ENCODE assay signal across 21 cellular contexts in genomic region chr2:62326735-62327134, GRCh38.
DNase-seq lines count a peak whose midpoint lies in the region; ATAC-seq, FAIRE-seq and TF ChIP-seq lines count a peak whose summit lies in the region.
"Had no signal": no experiment of that assay in that cellular context is flagged by ENCODE, and none has a peak within 500 bp of the region (broad histone marks: within the 10 kb centered on the region; RNA-seq: fewer than 3 reads in every experiment).

No MANE protein-coding gene starts in this region.

- H3K9me3 ChIP-seq in H9 (ENCODE audit: control insufficient read depth, low read depth, low read length), result no peaks in the 10 kb centered on the region
- peaks cover 26% of the 10 kb centered on the region for H3K9me3 ChIP-seq in HUES64 (ENCODE audit: insufficient read depth, low read depth, low read length)
- H3K9me3 ChIP-seq in H1 (ENCODE audit: insufficient read depth in 2 of 2, low read depth in 1 of 2, low read length in 1 of 2), result peaks cover 0 to 8% of the 10 kb centered on the region in 2 experiments; a peak in 1 of 4 replicates
- no peaks in the 10 kb centered on the region for H3K9me3 ChIP-seq in smooth muscle cell (replicated peaks; ENCODE audit: low read depth)
- H3K9me3 ChIP-seq: A549, BE2C had no signal

- no peak overlapping the region for H2BK120ac ChIP-seq in H9 (ENCODE audit: low read depth, low read length, poor library complexity, severe bottlenecking)
- no peak overlapping the region for H2BK120ac ChIP-seq in H1 (replicated peaks; ENCODE audit: low read depth, low read length)

- no peak overlapping the region for H3K56ac ChIP-seq in H9 (ENCODE audit: insufficient read length, low read depth, low read length)
- no peak overlapping the region for H3K56ac ChIP-seq in H1 (replicated peaks; ENCODE audit: insufficient read length, low read depth, low read length)

- TF ChIP-seq CTCF in H9 (conservative IDR thresholded peaks at IDR 0.05) (no peak), H1 (IDR thresholded peaks at IDR 0.05; ENCODE audit: control extremely low read depth in 1 of 3, insufficient read depth in 1 of 3, low read depth in 1 of 3, low read length in 3 of 3) (no peak), smooth muscle cell (IDR thresholded peaks at IDR 0.05; ENCODE audit: borderline replicate concordance, insufficient read depth, poor library complexity, severe bottlenecking) (no peak)

- H4K20me1 ChIP-seq in H9 (ENCODE audit: control insufficient read depth, insufficient read depth, insufficient read length) (no peaks in the 10 kb centered on the region), H1 (replicated peaks in 1 of 2; ENCODE audit: control insufficient read depth in 1 of 2, insufficient read depth in 2 of 2, low read length in 2 of 2) (no peaks in the 10 kb centered on the region), smooth muscle cell (ENCODE audit: low read depth) (no peaks in the 10 kb centered on the region)
- H4K20me1 ChIP-seq: BLaER1 treated with 17β-estradiol and CSF1 and Interleukin-3, amounts not matched to agents 10 nM and 100 nM had no signal

- no peak overlapping the region for H4K5ac ChIP-seq in H9 (ENCODE audit: insufficient read length, low read depth, low read length)
- no peak overlapping the region for H4K5ac ChIP-seq in H1 (ENCODE audit: insufficient read length, low read depth, low read length)

- H3K9ac ChIP-seq in H9 (ENCODE audit: extremely low read depth, insufficient read length, low read length), result no peak overlapping the region
- no peak overlapping the region for H3K9ac ChIP-seq in HUES64 (ENCODE audit: low read depth, low read length)
- H3K9ac ChIP-seq in H1 (replicated peaks in 1 of 4; ENCODE audit: extremely low read depth in 1 of 4, low read depth in 3 of 4, low read length in 3 of 4), result no peak overlapping the region
- no peak overlapping the region for H3K9ac ChIP-seq in smooth muscle cell (ENCODE audit: low read depth)
- H3K9ac ChIP-seq: BLaER1 treated with 17β-estradiol and CSF1 and Interleukin-3, amounts not matched to agents 10 nM and 100 nM had no signal

- H3K36me3 Mint-ChIP-seq in H9 (ENCODE audit: insufficient read depth in 1 of 3, low read depth in 3 of 3), result peaks cover 30 to 60% (median 32%) of the 10 kb centered on the region in 3 experiments
- H3K36me3 Mint-ChIP-seq: CD14-positive monocyte had no signal

- H2BK15ac ChIP-seq in H9 (ENCODE audit: low read depth, low read length) (no peak overlapping the region), H1 (ENCODE audit: low read length) (no peak overlapping the region)

- H3K18ac ChIP-seq in H9 (ENCODE audit: insufficient read length, low read depth, low read length) (no peak overlapping the region), H1 (ENCODE audit: extremely low read depth, low read length) (no peak overlapping the region)

- no peak overlapping the region for H2BK5ac ChIP-seq in H9 (ENCODE audit: insufficient read length, low read length)
- H2BK5ac ChIP-seq in H1 (ENCODE audit: low read depth, low read length), result peak overlapping the region; percentile 58; the same call in 1 of the 2 replicates

- CTCF ChIA-PET in H1 (lab: Charles Lee; ENCODE audit: partially characterized antibody), result interaction anchor here (0.6 kb wide), 1 partner anchor 32 kb away, joined by 4 read pairs; no protein-coding TSS in a partner anchor

- H3K4me3 Mint-ChIP-seq in H9, result no peak overlapping the region; a peak in 1 of 5 replicates
- H3K4me3 Mint-ChIP-seq: CD14-positive monocyte; CD4-positive, alpha-beta T cell; CD8-positive, alpha-beta memory T cell; HFFc6 had no signal

- H3K4me1 ChIP-seq in H9 (ENCODE audit: insufficient read depth, low read length) (peaks cover 10% of the 10 kb centered on the region; the same call in 1 of the 2 replicates), HUES64 (ENCODE audit: insufficient read depth, low read length) (peaks cover 26% of the 10 kb centered on the region), H1 (replicated peaks in 1 of 4; ENCODE audit: control insufficient read depth in 3 of 4, insufficient read depth in 4 of 4, low read length in 3 of 4) (peaks cover 6 to 12% (median 9%) of the 10 kb centered on the region in 4 experiments), smooth muscle cell (ENCODE audit: low read depth) (no peaks in the 10 kb centered on the region)
- H3K4me1 ChIP-seq: A549; BE2C; BLaER1 treated with 17β-estradiol and CSF1 and Interleukin-3, amounts not matched to agents 10 nM and 100 nM had no signal

- no peak overlapping the region for H3T11ph ChIP-seq in H9 (ENCODE audit: low read length)

- H4K91ac ChIP-seq in H9 (ENCODE audit: insufficient read length, low read depth, low read length) (no peak overlapping the region), H1 (replicated peaks; ENCODE audit: insufficient read length, low read length) (no peak overlapping the region)

- H3K79me1 ChIP-seq in H9 (ENCODE audit: insufficient read depth, low read depth, low read length, poor library complexity, severe bottlenecking), result no peaks in the 10 kb centered on the region
- H3K79me1 ChIP-seq in H1 (ENCODE audit: low read depth, low read length), result no peaks in the 10 kb centered on the region

- peaks cover 41 to 49% of the 10 kb centered on the region in 2 experiments for H3K9me3 Mint-ChIP-seq in H9
- H3K9me3 Mint-ChIP-seq: CD8-positive, alpha-beta memory T cell; HFFc6 had no signal

- H3K4me3 ChIP-seq in HUES64 (ENCODE audit: low read length), result no peak overlapping the region
- H3K4me3 ChIP-seq in H1 (ENCODE audit: extremely low read depth in 1 of 4, insufficient read depth in 2 of 4, low read depth in 3 of 4, low read length in 4 of 4), result no peak overlapping the region
- no peak overlapping the region for H3K4me3 ChIP-seq in smooth muscle cell
- H3K4me3 ChIP-seq: A549; BLaER1 treated with 17β-estradiol and CSF1 and Interleukin-3, amounts not matched to agents 10 nM and 100 nM; HAP-1 had no signal

- H3K23me2 ChIP-seq in H9 (ENCODE audit: insufficient read length, low read depth, low read length, poor library complexity, severe bottlenecking) (no peaks in the 10 kb centered on the region), H1 (ENCODE audit: low read depth, low read length) (no peaks in the 10 kb centered on the region)

- FAIRE-seq in H1 (lab: Jason Lieb, UNC), result no peak
- FAIRE-seq: A549, GM12892 had no signal

- H3K4ac ChIP-seq in H9 (ENCODE audit: low read depth, low read length) (no peak overlapping the region), H1 (replicated peaks; ENCODE audit: insufficient read length, low read depth, low read length) (no peak overlapping the region)

- TF ChIP-seq EP300 in H1 (IDR thresholded peaks at IDR 0.05; ENCODE audit: borderline replicate concordance in 1 of 2, low read depth in 2 of 2, low read length in 2 of 2), result no peak

- H3K79me2 ChIP-seq in H9 (ENCODE audit: insufficient read depth, low read length) (no peaks in the 10 kb centered on the region), H1 (ENCODE audit: control insufficient read depth in 1 of 2, insufficient read depth in 2 of 2, low read length in 2 of 2) (no peaks in the 10 kb centered on the region), smooth muscle cell (ENCODE audit: low read depth) (no peaks in the 10 kb centered on the region)

- no peak overlapping the region for H3K23ac ChIP-seq in H9 (ENCODE audit: insufficient read length, low read depth, low read length)
- H3K23ac ChIP-seq in H1 (ENCODE audit: insufficient read length), result no peak overlapping the region

- no peak for ATAC-seq in activated CD4-positive, CD25-positive, alpha-beta regulatory T cell treated with anti-CD3 and anti-CD28 coated beads, Interleukin-2, amount 50 U/mL, for 24 hours
- ATAC-seq: A549 had no signal

- peaks cover 46 to 73% of the 10 kb centered on the region in 2 experiments for H3K4me1 Mint-ChIP-seq in H9

- no peak for TF ChIP-seq POLR2A in H1 (IDR thresholded peaks at IDR 0.05; ENCODE audit: control extremely low read depth in 1 of 2, low read depth in 2 of 2, low read length in 2 of 2)

- H2AFZ ChIP-seq in H9 (ENCODE audit: low read length) (no peak overlapping the region), H1 (ENCODE audit: low read length) (no peak overlapping the region), smooth muscle cell (ENCODE audit: low read depth) (peak overlapping the region; percentile 45)

- peak overlapping the region; percentile 18 for H3K27ac ChIP-seq in H9 (ENCODE audit: insufficient read length, low read depth, low read length)
- H3K27ac ChIP-seq in HUES64 (ENCODE audit: low read depth, low read length), result peak overlapping the region; percentile 70; the same call in 1 of the 2 replicates
- 0 out of 2 replicates have a peak overlapping the region, but pooled peaks have one; percentile 11 for H3K27ac ChIP-seq in H1 (ENCODE audit: low read depth, low read length)
- H3K27ac ChIP-seq in smooth muscle cell (ENCODE audit: low read depth), result no peak overlapping the region
- H3K27ac ChIP-seq: A549; BLaER1 treated with 17β-estradiol and CSF1 and Interleukin-3, amounts not matched to agents 10 nM and 100 nM had no signal

- H3F3A ChIP-seq in smooth muscle cell (ENCODE audit: low read depth), result no peaks in the 10 kb centered on the region

- POLR2A ChIA-PET in H1 (lab: Charles Lee; ENCODE audit: partially characterized antibody), result interaction anchor here (0.7 kb wide), 2 partner anchors 13 to 21 kb away, joined by 3 read pairs; no protein-coding TSS in a partner anchor

- WGBS in H9 (ENCODE audit: extremely low coverage, insufficient read length, low lambda C conversion rate), result no CpG with 5 or more reads among the region's 1 CpG
- 19% methylated on average over 1 of the region's 1 CpG for WGBS in HUES64
- WGBS in H1 (ENCODE audit: extremely low coverage in 1 of 2, insufficient coverage in 1 of 2, insufficient read length in 1 of 2, insufficient replicate concordance in 2 of 2, low coverage in 1 of 2, low lambda C conversion rate in 2 of 2, missing lambda C conversion rate in 1 of 2), 2 experiments, result 35% methylated on average over 1 of the region's 1 CpG; no CpG with 5 or more reads in 1 of the 2 experiments
- 18% methylated on average over 1 of the region's 1 CpG for WGBS in smooth muscle cell (ENCODE audit: low lambda C conversion rate)

- H3K27me3 Mint-ChIP-seq in H9 (ENCODE audit: low read depth), result no peaks in the 10 kb centered on the region
- H3K27me3 Mint-ChIP-seq: CD4-positive, alpha-beta T cell had no signal

- H3K36me3 ChIP-seq in HUES64 (ENCODE audit: insufficient read depth, low read length), result no peaks in the 10 kb centered on the region
- peaks cover 0 to 4% (median 0%) of the 10 kb centered on the region in 4 experiments; a peak in 1 of 8 replicates for H3K36me3 ChIP-seq in H1 (ENCODE audit: control insufficient read depth in 2 of 4, insufficient read depth in 4 of 4, low read length in 3 of 4)
- H3K36me3 ChIP-seq in smooth muscle cell (ENCODE audit: low read depth), result no peaks in the 10 kb centered on the region
- H3K36me3 ChIP-seq: BE2C; BLaER1 treated with 17β-estradiol and CSF1 and Interleukin-3, amounts not matched to agents 10 nM and 100 nM; HAP-1 had no signal

- H2BK20ac ChIP-seq in H9 (ENCODE audit: low read depth, low read length, poor library complexity, severe bottlenecking), result no peak overlapping the region
- H2BK20ac ChIP-seq in H1 (ENCODE audit: low read length), result no peak overlapping the region; the same call in 1 of the 2 replicates

- H4K8ac ChIP-seq in H9 (replicated peaks; ENCODE audit: insufficient read length, low read depth, low read length) (no peak overlapping the region), H1 (ENCODE audit: extremely low read depth, insufficient read depth, low read length) (no peak overlapping the region)

- H2BK12ac ChIP-seq in H9 (ENCODE audit: insufficient read length, low read depth, low read length) (no peak overlapping the region), H1 (ENCODE audit: low read depth, low read length) (no peak overlapping the region)

- DNase-seq in H9, result no peak
- no peak for DNase-seq in H1 (ENCODE audit: low read depth in 1 of 2, low spot score in 2 of 2)
- DNase-seq in smooth muscle cell (lab: John Stamatoyannopoulos, UW; ENCODE audit: unreplicated experiment), result no peak
- no peak for DNase-seq in stimulated activated naive CD4-positive, alpha-beta T cell (lab: John Stamatoyannopoulos, UW)
- no peak for DNase-seq in activated CD8-positive, alpha-beta memory T cell treated with anti-CD3 and anti-CD28 coated beads, Interleukin-2, amount 50 U/mL, for 48 hours
- DNase-seq: 8988T; ACHN; AML-193; BE2C; CD4-positive, alpha-beta T cell; CD8-positive, alpha-beta memory T cell; DMS53; DMS79 treated with DMSO at 0.1 percent for 48 hours; HFFc6 had no signal

- no peak overlapping the region for H2AK5ac ChIP-seq in H9 (ENCODE audit: insufficient read length, low read length)
- no peak overlapping the region for H2AK5ac ChIP-seq in H1 (ENCODE audit: low read depth, low read length)

- H3K27me3 ChIP-seq in H9 (ENCODE audit: insufficient read depth, low read length), result no peaks in the 10 kb centered on the region
- H3K27me3 ChIP-seq in HUES64 (ENCODE audit: insufficient read depth, low read length), result no peaks in the 10 kb centered on the region
- no peaks in the 10 kb centered on the region for H3K27me3 ChIP-seq in H1 (replicated peaks in 1 of 4; ENCODE audit: control insufficient read depth in 3 of 4, extremely low read depth in 1 of 4, insufficient read depth in 3 of 4, low read length in 3 of 4)
- H3K27me3 ChIP-seq in smooth muscle cell (ENCODE audit: low read depth), result no peaks in the 10 kb centered on the region
- H3K27me3 ChIP-seq: BE2C; BLaER1 treated with 17β-estradiol and CSF1 and Interleukin-3, amounts not matched to agents 10 nM and 100 nM had no signal

- H3K27ac Mint-ChIP-seq in H9, result peak overlapping the region; percentile 63 to 97 (median 92); a peak in 6 of 7 replicates
- H3K27ac Mint-ChIP-seq: CD14-positive monocyte; CD4-positive, alpha-beta T cell; HFFc6 had no signal

- no peak for TF ChIP-seq RAD21 in H1 (IDR thresholded peaks at IDR 0.05 in 1 of 2, conservative IDR thresholded peaks at IDR 0.05 in 1 of 2; ENCODE audit: low read depth in 2 of 2, low read length in 2 of 2)

- H3K4me2 ChIP-seq in H9 (ENCODE audit: insufficient read depth, insufficient read length, low read length), result no peak overlapping the region
- 0 out of 4 replicates have a peak overlapping the region, but pooled peaks of 1 of the 2 experiments have one; percentile 1 for H3K4me2 ChIP-seq in H1 (ENCODE audit: insufficient read depth in 1 of 2, low read depth in 2 of 2, low read length in 2 of 2)
- no peak overlapping the region for H3K4me2 ChIP-seq in smooth muscle cell
- H3K4me2 ChIP-seq: A549; BLaER1 treated with 17β-estradiol and CSF1 and Interleukin-3, amounts not matched to agents 10 nM and 100 nM had no signal

- no peak overlapping the region for H3K14ac ChIP-seq in H9 (ENCODE audit: insufficient read depth, low read length)
- H3K14ac ChIP-seq in H1 (ENCODE audit: insufficient read length), result no peak overlapping the region
